13 cellular contexts compared by ENCODE assay signal in genomic region chr21:36705679-36706481, GRCh38. TPM values are rescaled to one million over a fixed set of nuclear protein-coding genes. Genes with fewer than 3 reads are reported as not detected.
DNase-seq lines count a peak whose midpoint lies in the region; ATAC-seq and TF ChIP-seq lines count a peak whose summit lies in the region.
"Had no signal": no experiment of that assay in that cellular context is flagged by ENCODE, and none has a peak within 500 bp of the region (broad histone marks: within the 10 kb centered on the region; RNA-seq: fewer than 3 reads in every experiment).

No MANE protein-coding gene starts in this region.

- no peak overlapping the region for H3K9ac ChIP-seq in iPS-15b (ENCODE audit: low read depth, low read length)

- peak overlapping the region; percentile 37 for H3K4me3 ChIP-seq in iPS-15b (ENCODE audit: low read depth, low read length)
- H3K4me3 ChIP-seq: uterus had no signal

- H3K27me3 Mint-ChIP-seq in natural killer cell (ENCODE audit: low read depth in 2 of 2) = peaks cover 64 to 69% of the 10 kb centered on the region in 2 donors
- peaks cover 57 to 59% of the 10 kb centered on the region in 2 donors for H3K27me3 Mint-ChIP-seq in natural killer cell treated with Interleukin-12 subunit alpha and Interleukin-12 subunit beta and Interleukin-15 and Interleukin-18, amount 100 ng/mL, for 72 hours
- H3K27me3 Mint-ChIP-seq in activated T-cell treated with anti-CD3 and anti-CD28 coated beads, Interleukin-2, amount 50 U/mL, for 72 hours (ENCODE audit: low read depth) = peaks cover 84% of the 10 kb centered on the region

- H3K4me3 Mint-ChIP-seq in natural killer cell = peak overlapping the region; percentile 67
- H3K4me3 Mint-ChIP-seq in natural killer cell treated with Interleukin-12 subunit alpha and Interleukin-12 subunit beta and Interleukin-15 and Interleukin-18, amount 100 ng/mL, for 72 hours = no peak overlapping the region
- peak overlapping the region; percentile 58 to 60 for H3K4me3 Mint-ChIP-seq in activated T-cell treated with anti-CD3 and anti-CD28 coated beads, Interleukin-2, amount 50 U/mL, for 72 hours

- no peak for TF ChIP-seq CTCF in natural killer cell (IDR thresholded peaks at IDR 0.05)

- peaks cover 100% of the 10 kb centered on the region for H3K27me3 ChIP-seq in iPS-15b (ENCODE audit: control insufficient read depth, insufficient read depth, low read length)

- no peaks in the 10 kb centered on the region for H3K9me3 ChIP-seq in iPS-15b (ENCODE audit: control insufficient read depth, insufficient read depth, low read length)
- H3K9me3 ChIP-seq: uterus had no signal

- no peak for DNase-seq in natural killer cell
- DNase-seq in natural killer cell treated with Interleukin-12 subunit alpha and Interleukin-12 subunit beta and Interleukin-15 and Interleukin-18, amount 100 ng/mL, for 72 hours (ENCODE audit: low spot score) = no peak
- peak in 1 of 2 donors; percentile 7 for DNase-seq in activated T-cell treated with anti-CD3 and anti-CD28 coated beads, Interleukin-2, amount 50 U/mL, for 72 hours
- no peak for DNase-seq in T1000 (lab: John Stamatoyannopoulos, UW)
- no peak for DNase-seq in NCI-H526 treated with DMSO at 0.1 percent for 48 hours (lab: John Stamatoyannopoulos, UW)
- no peak for DNase-seq in HK-2 (ENCODE audit: unreplicated experiment)
- DNase-seq: C1 segment of cervical spinal cord, left colon, NCI-H2171 treated with DMSO at 0.1 percent for 48 hours, uterus had no signal

- H3K27ac Mint-ChIP-seq in natural killer cell = no peak overlapping the region
- no peak overlapping the region for H3K27ac Mint-ChIP-seq in natural killer cell treated with Interleukin-12 subunit alpha and Interleukin-12 subunit beta and Interleukin-15 and Interleukin-18, amount 100 ng/mL, for 72 hours
- H3K27ac Mint-ChIP-seq in activated T-cell treated with anti-CD3 and anti-CD28 coated beads, Interleukin-2, amount 50 U/mL, for 72 hours = no peak overlapping the region

- ATAC-seq in natural killer cell (no peak), GM21528 (IDR thresholded peaks at IDR 0.05; ENCODE audit: low FRiP score, unreplicated experiment) (no peak)
- ATAC-seq in natural killer cell treated with Interleukin-12 subunit alpha and Interleukin-12 subunit beta and Interleukin-15 and Interleukin-18, amount 100 ng/mL, for 72 hours = no peak
- ATAC-seq in activated T-cell treated with anti-CD3 and anti-CD28 coated beads, Interleukin-2, amount 50 U/mL, for 72 hours (replicated peaks in 1 of 2) = peak in 1 of 2 donors; percentile 16
- ATAC-seq: activated CD4-positive, CD25-positive, alpha-beta regulatory T cell treated with anti-CD3 and anti-CD28 coated beads, Interleukin-2, amount 50 U/mL, for 24 hours; left colon had no signal

- intact Hi-C loops in natural killer cell (cut with micrococcal nuclease) = no loop called here

- peaks cover 18 to 29% of the 10 kb centered on the region in 2 donors for H3K4me1 Mint-ChIP-seq in natural killer cell
- peaks cover 7 to 16% of the 10 kb centered on the region in 2 donors for H3K4me1 Mint-ChIP-seq in natural killer cell treated with Interleukin-12 subunit alpha and Interleukin-12 subunit beta and Interleukin-15 and Interleukin-18, amount 100 ng/mL, for 72 hours (ENCODE audit: low read depth in 2 of 2)
- H3K4me1 Mint-ChIP-seq in activated T-cell treated with anti-CD3 and anti-CD28 coated beads, Interleukin-2, amount 50 U/mL, for 72 hours (ENCODE audit: low read depth) = peaks cover 55% of the 10 kb centered on the region

- H3K36me3 ChIP-seq in iPS-15b (ENCODE audit: control insufficient read depth, insufficient read depth, low read length) = no peaks in the 10 kb centered on the region
- H3K36me3 ChIP-seq: uterus had no signal

- no peaks in the 10 kb centered on the region for H3K9me3 Mint-ChIP-seq in natural killer cell
- no peaks in the 10 kb centered on the region for H3K9me3 Mint-ChIP-seq in natural killer cell treated with Interleukin-12 subunit alpha and Interleukin-12 subunit beta and Interleukin-15 and Interleukin-18, amount 100 ng/mL, for 72 hours
- no peaks in the 10 kb centered on the region for H3K9me3 Mint-ChIP-seq in activated T-cell treated with anti-CD3 and anti-CD28 coated beads, Interleukin-2, amount 50 U/mL, for 72 hours

- peaks cover 5% of the 10 kb centered on the region for H3K4me1 ChIP-seq in iPS-15b (ENCODE audit: control insufficient read depth, insufficient read depth, low read length)

- H3K36me3 Mint-ChIP-seq in natural killer cell = no peaks in the 10 kb centered on the region
- H3K36me3 Mint-ChIP-seq in natural killer cell treated with Interleukin-12 subunit alpha and Interleukin-12 subunit beta and Interleukin-15 and Interleukin-18, amount 100 ng/mL, for 72 hours = no peaks in the 10 kb centered on the region
- no peaks in the 10 kb centered on the region for H3K36me3 Mint-ChIP-seq in activated T-cell treated with anti-CD3 and anti-CD28 coated beads, Interleukin-2, amount 50 U/mL, for 72 hours (ENCODE audit: insufficient read depth in 2 of 2)

RNA-seq across cellular contexts. Expression of gene SIM2, which starts 7.0 kb away (rescaled TPM):
- not detected for total RNA-seq in natural killer cell
- total RNA-seq in natural killer cell treated with Interleukin-12 subunit alpha and Interleukin-12 subunit beta and Interleukin-15 and Interleukin-18, amount 100 ng/mL, for 72 hours = under 1 TPM in 1 of 2 donors, not detected in 1; 0.47 TPM
- 1 to 10 TPM; 1.9 to 4.1 TPM for total RNA-seq in activated T-cell treated with anti-CD3 and anti-CD28 coated beads, Interleukin-2, amount 50 U/mL, for 72 hours
